In the genomic region with DNA sequence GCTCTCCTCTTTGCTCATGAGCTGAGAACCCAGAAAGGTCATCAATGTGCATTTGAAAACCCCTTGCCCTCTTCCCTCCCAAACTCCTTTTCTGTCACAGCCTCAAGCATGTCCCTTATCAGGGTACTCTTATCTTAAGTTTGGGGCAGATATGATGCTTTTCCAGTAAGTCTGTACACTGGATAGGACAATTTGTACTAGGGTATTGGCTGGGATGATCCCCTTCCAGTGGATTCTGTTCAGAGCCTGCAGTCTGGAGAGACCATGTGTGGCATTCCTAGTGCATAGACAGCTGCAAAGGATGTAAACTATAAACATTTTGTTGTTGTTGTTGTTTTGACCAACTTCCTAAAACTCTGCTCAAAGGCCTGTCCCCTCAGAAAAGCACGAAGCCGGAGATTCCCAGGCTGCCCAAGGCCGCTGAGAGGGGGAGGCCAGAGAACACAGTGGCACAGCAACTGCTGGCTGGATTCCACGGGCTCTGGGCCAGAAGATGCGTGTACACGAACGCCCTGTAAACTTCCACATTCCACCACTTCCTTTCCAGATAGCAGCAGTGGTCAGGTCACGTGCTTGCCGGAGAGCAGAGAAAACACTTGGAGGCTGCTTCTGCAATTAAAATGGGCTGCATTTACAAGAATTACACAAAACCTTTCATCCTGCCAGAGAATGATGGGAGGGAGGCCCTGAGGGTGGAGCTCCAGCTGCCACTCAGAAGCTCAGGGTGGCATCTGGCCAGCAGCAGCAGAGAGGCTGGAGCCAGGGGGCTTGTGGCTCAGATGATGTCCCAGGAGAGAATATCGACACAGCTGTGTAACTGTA, we compare ENCODE assay signal across 8 cellular contexts. TPM values are rescaled to one million over a fixed set of nuclear protein-coding genes. Genes with fewer than 3 reads are reported as not detected.
A peak's percentile ranks its signal among the peaks of the same experiment; 100 is the strongest.
DNase-seq lines count a peak whose midpoint lies in the region; ATAC-seq, FAIRE-seq and TF ChIP-seq lines count a peak whose summit lies in the region.

No MANE protein-coding gene starts in this region.

- no peaks in the 10 kb centered on the region for H3K9me3 Mint-ChIP-seq in activated naive CD4-positive, alpha-beta T cell treated with anti-CD3 and anti-CD28 coated beads, Interleukin-2, amount 10 ng/mL, durations not matched to agents 7 days and 5 days

- H3K27ac ChIP-seq in A549 (peak overlapping the region; percentile 34 to 68), testis (peak overlapping the region; percentile 78 to 79)

- H3K36me3 Mint-ChIP-seq in activated naive CD4-positive, alpha-beta T cell treated with anti-CD3 and anti-CD28 coated beads, Interleukin-2, amount 10 ng/mL, durations not matched to agents 7 days and 5 days, result peaks cover 42% of the 10 kb centered on the region

- ATAC-seq in A549 (peak; percentile 83 to 92), GM21367 (IDR thresholded peaks at IDR 0.05; ENCODE audit: unreplicated experiment) (no peak)

- POLR2A ChIA-PET in A549 (lab: Yijun Ruan, JAX), result no interaction called here

- peak overlapping the region; percentile 8; the same call in 1 of the 3 replicates for H3K4me3 ChIP-seq in A549
- H3K4me3 ChIP-seq in testis, result no peak overlapping the region

- WGBS in A549 (ENCODE audit: missing lambda C conversion rate), result 4% methylated on average over 10 of the region's 10 CpGs
- WGBS in testis, 2 donors, result 25 to 50% methylated on average over 3 to 10 of the region's 10 CpGs

- TF ChIP-seq CTCF in A549 (IDR thresholded peaks at IDR 0.05) (no peak), testis (IDR thresholded peaks at IDR 0.05) (no peak)

- TF ChIP-seq POLR2A in A549 (IDR thresholded peaks at IDR 0.05; ENCODE audit: low read length) (no peak), testis (IDR thresholded peaks at IDR 0.05) (no peak)

- no peaks in the 10 kb centered on the region for H3K27me3 ChIP-seq in testis

- H3K36me3 ChIP-seq in testis (ENCODE audit: low read depth, missing control alignments), result no peaks in the 10 kb centered on the region

- H3K9me3 ChIP-seq in A549 (no peaks in the 10 kb centered on the region), testis (no peaks in the 10 kb centered on the region)

- H3K4me1 ChIP-seq in A549 (peaks cover 30% of the 10 kb centered on the region), testis (peaks cover 41% of the 10 kb centered on the region)

- peak; percentile 71 to 84 for DNase-seq in A549 (ENCODE audit: low read depth in 1 of 2, low spot score in 1 of 2)
- DNase-seq in HPDE6-E6E7 (ENCODE audit: extremely low spot score), result peak; percentile 91
- DNase-seq in SHP77 treated with DMSO at 0.1 percent for 48 hours (lab: John Stamatoyannopoulos, UW), result peak; percentile 3
- DNase-seq in activated naive CD4-positive, alpha-beta T cell treated with anti-CD3 and anti-CD28 coated beads, Interleukin-2, amount 10 ng/mL, durations not matched to agents 7 days and 5 days, result peak; percentile 85
- peak; percentile 55 to 74 for DNase-seq in frontal cortex (ENCODE audit: low spot score in 2 of 2)
- DNase-seq in occipital lobe (lab: John Stamatoyannopoulos, UW), result peak; percentile 77
- DNase-seq in testis, result peak; percentile 98

- H3K4me3 Mint-ChIP-seq in activated naive CD4-positive, alpha-beta T cell treated with anti-CD3 and anti-CD28 coated beads, Interleukin-2, amount 10 ng/mL, durations not matched to agents 7 days and 5 days, result peak overlapping the region; percentile 57

- peak overlapping the region; percentile 94 for H3K27ac Mint-ChIP-seq in activated naive CD4-positive, alpha-beta T cell treated with anti-CD3 and anti-CD28 coated beads, Interleukin-2, amount 10 ng/mL, durations not matched to agents 7 days and 5 days

- TF ChIP-seq RAD21 in A549 (conservative IDR thresholded peaks at IDR 0.05 in 1 of 2, IDR thresholded peaks at IDR 0.05 in 1 of 2), result no peak

- H3K4me2 ChIP-seq in A549, result peak overlapping the region; percentile 61

- TF ChIP-seq EP300 in A549 (IDR thresholded peaks at IDR 0.05), result no peak

- intact Hi-C loops in testis (cut with DNase I; ENCODE audit: low total_unique reads), result no loop called here

- CTCF ChIA-PET in A549 (lab: Yijun Ruan, JAX), result interaction anchor here (0.6 to 2.2 kb wide), 11 partner anchors 8 to 149 kb away, joined by 3 to 8 read pairs (median 3); no protein-coding TSS in a partner anchor
- CTCF ChIA-PET in activated naive CD4-positive, alpha-beta T cell treated with anti-CD3 and anti-CD28 coated beads, Interleukin-2, amount 10 ng/mL, durations not matched to agents 7 days and 5 days (lab: Charles Lee), result interaction anchor here (0.6 to 1.9 kb wide), 7 partner anchors 8 to 120 kb away, joined by 3 to 7 read pairs (median 3); no protein-coding TSS in a partner anchor

- no peaks in the 10 kb centered on the region for H3K27me3 Mint-ChIP-seq in activated naive CD4-positive, alpha-beta T cell treated with anti-CD3 and anti-CD28 coated beads, Interleukin-2, amount 10 ng/mL, durations not matched to agents 7 days and 5 days

- H3K4me1 Mint-ChIP-seq in activated naive CD4-positive, alpha-beta T cell treated with anti-CD3 and anti-CD28 coated beads, Interleukin-2, amount 10 ng/mL, durations not matched to agents 7 days and 5 days, result peaks cover 62% of the 10 kb centered on the region

- FAIRE-seq in A549 (lab: Jason Lieb, UNC) (no peak), frontal cortex (lab: Jason Lieb, UNC) (no peak)

TF ChIP-seq in A549, 52 proteins besides CTCF, POLR2A, EP300 and RAD21:
- no peak for TF ChIP-seq NR3C1 (IDR thresholded peaks at IDR 0.05)
- no peak for TF ChIP-seq CBX2 (IDR thresholded peaks at IDR 0.05; ENCODE audit: borderline replicate concordance, low read depth)
- TF ChIP-seq HOXA7 (CRISPR knock-in tag; IDR thresholded peaks at IDR 0.05), result no peak
- TF ChIP-seq, protein P1, sequence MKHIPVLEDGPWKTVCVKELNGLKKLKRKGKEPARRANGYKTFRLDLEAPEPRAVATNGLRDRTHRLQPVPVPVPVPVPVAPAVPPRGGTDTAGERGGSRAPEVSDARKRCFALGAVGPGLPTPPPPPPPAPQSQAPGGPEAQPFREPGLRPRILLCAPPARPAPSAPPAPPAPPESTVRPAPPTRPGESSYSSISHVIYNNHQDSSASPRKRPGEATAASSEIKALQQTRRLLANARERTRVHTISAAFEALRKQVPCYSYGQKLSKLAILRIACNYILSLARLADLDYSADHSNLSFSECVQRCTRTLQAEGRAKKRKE (CRISPR knock-in tag; IDR thresholded peaks at IDR 0.05; ENCODE audit: low read depth), result no peak
- no peak for TF ChIP-seq MAZ (IDR thresholded peaks at IDR 0.05; ENCODE audit: borderline replicate concordance, low read depth, low read length)
- TF ChIP-seq, protein P2, sequence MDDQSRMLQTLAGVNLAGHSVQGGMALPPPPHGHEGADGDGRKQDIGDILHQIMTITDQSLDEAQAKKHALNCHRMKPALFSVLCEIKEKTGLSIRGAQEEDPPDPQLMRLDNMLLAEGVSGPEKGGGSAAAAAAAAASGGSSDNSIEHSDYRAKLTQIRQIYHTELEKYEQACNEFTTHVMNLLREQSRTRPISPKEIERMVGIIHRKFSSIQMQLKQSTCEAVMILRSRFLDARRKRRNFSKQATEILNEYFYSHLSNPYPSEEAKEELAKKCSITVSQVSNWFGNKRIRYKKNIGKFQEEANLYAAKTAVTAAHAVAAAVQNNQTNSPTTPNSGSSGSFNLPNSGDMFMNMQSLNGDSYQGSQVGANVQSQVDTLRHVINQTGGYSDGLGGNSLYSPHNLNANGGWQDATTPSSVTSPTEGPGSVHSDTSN (IDR thresholded peaks at IDR 0.05), result 0 out of 2 replicates have a peak, but pooled peaks have one; percentile 21
- no peak for TF ChIP-seq PHF8 (IDR thresholded peaks at IDR 0.05; ENCODE audit: borderline replicate concordance, low read depth)
- TF ChIP-seq ZFP36 (IDR thresholded peaks at IDR 0.05; ENCODE audit: borderline replicate concordance, partially characterized antibody), result no peak
- TF ChIP-seq, protein P3, sequence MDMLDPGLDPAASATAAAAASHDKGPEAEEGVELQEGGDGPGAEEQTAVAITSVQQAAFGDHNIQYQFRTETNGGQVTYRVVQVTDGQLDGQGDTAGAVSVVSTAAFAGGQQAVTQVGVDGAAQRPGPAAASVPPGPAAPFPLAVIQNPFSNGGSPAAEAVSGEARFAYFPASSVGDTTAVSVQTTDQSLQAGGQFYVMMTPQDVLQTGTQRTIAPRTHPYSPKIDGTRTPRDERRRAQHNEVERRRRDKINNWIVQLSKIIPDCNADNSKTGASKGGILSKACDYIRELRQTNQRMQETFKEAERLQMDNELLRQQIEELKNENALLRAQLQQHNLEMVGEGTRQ (IDR thresholded peaks at IDR 0.05), result peak; percentile 80
- TF ChIP-seq RNF2 (IDR thresholded peaks at IDR 0.05; ENCODE audit: borderline replicate concordance, low read depth), result no peak
- no peak for TF ChIP-seq JUN (IDR thresholded peaks at IDR 0.05)
- TF ChIP-seq HEYL (CRISPR knock-in tag; IDR thresholded peaks at IDR 0.05), result no peak
- TF ChIP-seq, protein P4, sequence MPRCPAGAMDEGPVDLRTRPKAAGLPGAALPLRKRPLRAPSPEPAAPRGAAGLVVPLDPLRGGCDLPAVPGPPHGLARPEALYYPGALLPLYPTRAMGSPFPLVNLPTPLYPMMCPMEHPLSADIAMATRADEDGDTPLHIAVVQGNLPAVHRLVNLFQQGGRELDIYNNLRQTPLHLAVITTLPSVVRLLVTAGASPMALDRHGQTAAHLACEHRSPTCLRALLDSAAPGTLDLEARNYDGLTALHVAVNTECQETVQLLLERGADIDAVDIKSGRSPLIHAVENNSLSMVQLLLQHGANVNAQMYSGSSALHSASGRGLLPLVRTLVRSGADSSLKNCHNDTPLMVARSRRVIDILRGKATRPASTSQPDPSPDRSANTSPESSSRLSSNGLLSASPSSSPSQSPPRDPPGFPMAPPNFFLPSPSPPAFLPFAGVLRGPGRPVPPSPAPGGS (IDR thresholded peaks at IDR 0.05), result no peak
- no peak for TF ChIP-seq KDM1A (IDR thresholded peaks at IDR 0.05; ENCODE audit: low read depth)
- no peak for TF ChIP-seq CBX8 (IDR thresholded peaks at IDR 0.05)
- no peak for TF ChIP-seq CEBPB (IDR thresholded peaks at IDR 0.05)
- TF ChIP-seq ESRRA (IDR thresholded peaks at IDR 0.05; ENCODE audit: borderline replicate concordance, low read length), result no peak
- TF ChIP-seq, protein P5, sequence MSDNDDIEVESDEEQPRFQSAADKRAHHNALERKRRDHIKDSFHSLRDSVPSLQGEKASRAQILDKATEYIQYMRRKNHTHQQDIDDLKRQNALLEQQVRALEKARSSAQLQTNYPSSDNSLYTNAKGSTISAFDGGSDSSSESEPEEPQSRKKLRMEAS (IDR thresholded peaks at IDR 0.05), result peak; percentile 60
- TF ChIP-seq FOXS1 (CRISPR knock-in tag; IDR thresholded peaks at IDR 0.05), result no peak

RNA-seq across cellular contexts. Expression of a gene that starts 42.1 kb away (rescaled TPM):
- polyA plus RNA-seq in A549 (2011; rRNA removed) (not detected in 2 replicates), A549 (2017; fragmentation: RNase III; extraction: RNeasy Plus Mini Kit Qiagen cat#74134 plus additional on column Dnase treatment) (not detected in 3 replicates), testis (ENCODE audit: insufficient read depth, low read depth, low replicate concordance) (0.26 TPM)
- polyA plus RNA-seq in A549 (2012; cell fraction: cytosol; rRNA removed), result not detected in 2 replicates
- not detected in 2 replicates for polyA plus RNA-seq in A549 (2012; cell fraction: nucleus; rRNA removed)
- not detected in 2 replicates for polyA minus RNA-seq in A549 (2011; rRNA and poly(A)+ RNA removed)
- total RNA-seq in frontal cortex (not detected), occipital lobe (not detected), testis (not detected)

Comparison
In these comparisons a context has a peak if more than half of its experiments do, and no peak if none do; other contexts are left out.
1. DNase-seq: peak in every context shown above with its lines; median percentile 98 in testis; 91 in HPDE6-E6E7; 85 in activated naive CD4-positive, alpha-beta T cell treated with anti-CD3 and anti-CD28 coated beads, Interleukin-2, amount 10 ng/mL, durations not matched to agents 7 days and 5 days; 78 in A549; 77 in occipital lobe; 64 in frontal cortex; 3 in SHP77 treated with DMSO at 0.1 percent for 48 hours.